ENCODE assay signal across 25 cellular contexts in the genomic region with DNA sequence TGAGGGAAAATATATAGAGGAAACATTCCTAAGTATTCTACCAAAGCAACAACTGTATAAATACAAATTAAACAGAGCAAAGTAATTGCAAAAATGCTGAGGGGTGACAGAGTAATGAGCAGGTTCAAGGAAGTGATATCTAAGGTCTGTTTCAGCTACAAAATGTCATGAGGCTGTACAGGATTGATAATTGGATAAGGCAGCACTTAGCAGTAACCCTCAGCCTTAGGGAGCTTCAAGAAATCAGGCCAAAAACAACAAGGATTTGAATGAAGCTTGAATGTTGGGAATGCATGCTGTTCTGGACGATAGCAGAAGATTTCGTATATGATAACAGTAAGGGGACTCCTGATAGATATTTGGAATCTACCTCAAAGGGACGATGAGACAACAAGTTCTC.
"Had no signal": no experiment of that assay in that cellular context is flagged by ENCODE, and none has a peak within 500 bp of the region (broad histone marks: within the 10 kb centered on the region; RNA-seq: fewer than 3 reads in every experiment).

No MANE protein-coding gene starts in this region.

- H3K36me3 Mint-ChIP-seq: activated CD8-positive, alpha-beta memory T cell treated with anti-CD3 and anti-CD28 coated beads, Interleukin-2, amount 10 ng/mL, durations not matched to agents 7 days and 5 days; activated naive CD4-positive, alpha-beta T cell treated with anti-CD3 and anti-CD28 coated beads, Interleukin-2, amount 50 U/mL, for 24 hours; T-cell had no signal

- H3K27ac Mint-ChIP-seq: activated B cell treated with CpG ODN at 0.5 μM for 24 hours; activated CD4-positive, alpha-beta T cell treated with anti-CD3 and anti-CD28 coated beads, Interleukin-2, amount 10 ng/mL, durations not matched to agents 24 days and 14 days; activated CD8-positive, alpha-beta memory T cell treated with anti-CD3 and anti-CD28 coated beads, Interleukin-2, amount 10 ng/mL, durations not matched to agents 7 days and 5 days; activated naive CD4-positive, alpha-beta T cell treated with anti-CD3 and anti-CD28 coated beads, Interleukin-2, amount 50 U/mL, for 24 hours; activated T-cell treated with anti-CD3 and anti-CD28 coated beads, Interleukin-2, amount 50 U/mL, for 24 hours; activated T-helper 1 cell treated with anti-CD3 and anti-CD28 coated beads, Interleukin-12 subunit alpha, Interleukin-12 subunit beta, Interleukin-2, Interleukin-4 antibody, amounts not matched to agents 30 ng/mL and 10 ng/mL and 1 ng/mL, durations not matched to agents 14 hours and 24 hours and 36 hours; T-cell had no signal

- H3K4me3 Mint-ChIP-seq: activated B cell treated with CpG ODN at 0.5 μM for 24 hours; activated CD4-positive, alpha-beta T cell treated with anti-CD3 and anti-CD28 coated beads, Interleukin-2, amount 10 ng/mL, durations not matched to agents 24 days and 14 days; activated CD8-positive, alpha-beta memory T cell treated with anti-CD3 and anti-CD28 coated beads, Interleukin-2, amount 10 ng/mL, durations not matched to agents 7 days and 5 days; activated naive CD4-positive, alpha-beta T cell treated with anti-CD3 and anti-CD28 coated beads, Interleukin-2, amount 50 U/mL, for 24 hours; activated T-cell treated with anti-CD3 and anti-CD28 coated beads, Interleukin-2, amount 50 U/mL, for 24 hours; activated T-helper 1 cell treated with anti-CD3 and anti-CD28 coated beads, Interleukin-12 subunit alpha, Interleukin-12 subunit beta, Interleukin-2, Interleukin-4 antibody, amounts not matched to agents 30 ng/mL and 10 ng/mL and 1 ng/mL, durations not matched to agents 14 hours and 24 hours and 36 hours; T-cell had no signal

- H3K4me1 Mint-ChIP-seq: activated B cell treated with CpG ODN at 0.5 μM for 24 hours; activated CD4-positive, alpha-beta T cell treated with anti-CD3 and anti-CD28 coated beads, Interleukin-2, amount 10 ng/mL, durations not matched to agents 24 days and 14 days; activated CD8-positive, alpha-beta memory T cell treated with anti-CD3 and anti-CD28 coated beads, Interleukin-2, amount 10 ng/mL, durations not matched to agents 7 days and 5 days; activated naive CD4-positive, alpha-beta T cell treated with anti-CD3 and anti-CD28 coated beads, Interleukin-2, amount 50 U/mL, for 24 hours; T-cell had no signal

- H3K9me3 Mint-ChIP-seq: activated B cell treated with CpG ODN at 0.5 μM for 24 hours; activated CD4-positive, alpha-beta T cell treated with anti-CD3 and anti-CD28 coated beads, Interleukin-2, amount 10 ng/mL, durations not matched to agents 24 days and 14 days; activated naive CD4-positive, alpha-beta T cell treated with anti-CD3 and anti-CD28 coated beads, Interleukin-2, amount 50 U/mL, for 24 hours; activated T-cell treated with anti-CD3 and anti-CD28 coated beads, Interleukin-2, amount 50 U/mL, for 24 hours; activated T-helper 1 cell treated with anti-CD3 and anti-CD28 coated beads, Interleukin-12 subunit alpha, Interleukin-12 subunit beta, Interleukin-2, Interleukin-4 antibody, amounts not matched to agents 30 ng/mL and 10 ng/mL and 1 ng/mL, durations not matched to agents 14 hours and 24 hours and 36 hours; T-cell had no signal

- H3K27me3 Mint-ChIP-seq: activated CD4-positive, alpha-beta T cell treated with anti-CD3 and anti-CD28 coated beads, Interleukin-2, amount 10 ng/mL, durations not matched to agents 24 days and 14 days; activated CD8-positive, alpha-beta memory T cell treated with anti-CD3 and anti-CD28 coated beads, Interleukin-2, amount 10 ng/mL, durations not matched to agents 7 days and 5 days; activated T-cell treated with anti-CD3 and anti-CD28 coated beads, Interleukin-2, amount 50 U/mL, for 24 hours had no signal

- DNase-seq: activated B cell treated with CpG ODN at 0.5 μM for 24 hours; activated CD4-positive, alpha-beta T cell treated with anti-CD3 and anti-CD28 coated beads for 1 hour; activated CD4-positive, alpha-beta T cell treated with anti-CD3 and anti-CD28 coated beads, Interleukin-2, amount 10 ng/mL, durations not matched to agents 24 days and 14 days; activated CD4-positive, alpha-beta T cell treated with anti-CD3 and anti-CD28 coated beads, Interleukin-2, amount 50 U/mL, for 48 hours; activated CD8-positive, alpha-beta memory T cell treated with anti-CD3 and anti-CD28 coated beads, Interleukin-2, amount 10 ng/mL, durations not matched to agents 7 days and 5 days; activated effector memory CD4-positive, alpha-beta T cell treated with Interleukin-2 at 50 U/mL for 16 hours; activated naive CD4-positive, alpha-beta T cell; activated T-cell treated with anti-CD3 and anti-CD28 coated beads, Interleukin-2, amount 50 U/mL, for 24 hours; amniotic stem cell; brain microvascular endothelial cell; NCI-H1092; NCI-H1417; NCI-H1694; NCI-H2029; NCI-H2107; NCI-H2171 treated with DMSO at 0.1 percent for 48 hours; NCI-H226; NCI-H526 treated with DMSO at 0.1 percent for 48 hours; PC-3; SHP77; T-cell; T-helper 2 cell; T1000 had no signal
